In the genomic region with DNA sequence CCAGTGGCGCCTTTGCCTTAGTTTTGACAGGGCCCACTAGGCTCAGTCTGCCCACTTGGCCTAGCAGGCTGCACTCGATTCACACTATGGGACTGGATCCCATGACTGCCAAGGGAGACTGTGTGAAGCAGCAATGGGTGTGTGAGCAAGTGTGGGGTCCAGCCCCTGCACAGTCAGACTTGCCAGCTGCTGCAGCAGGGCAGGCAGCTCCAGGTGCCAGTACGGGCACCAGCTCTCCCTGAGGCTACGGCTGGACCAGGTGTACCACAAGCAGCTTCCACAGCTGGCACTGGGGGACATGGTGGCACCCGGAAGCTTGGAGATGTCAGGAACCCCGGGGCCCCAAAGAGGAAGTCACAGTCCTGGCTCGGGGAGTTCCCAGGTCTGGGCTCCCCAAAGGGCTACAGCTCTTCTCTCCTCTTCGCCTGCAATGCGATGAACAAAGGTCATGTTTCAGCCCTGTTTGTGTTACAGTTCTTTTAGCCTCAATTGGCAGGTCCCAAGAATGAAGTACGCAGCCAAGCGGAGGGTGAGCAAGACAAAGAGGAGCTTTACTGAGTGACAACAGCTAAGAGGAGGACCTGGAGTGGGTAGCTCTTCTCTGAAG, we compare ENCODE assay signal across 15 cellular contexts.
A peak's percentile ranks its signal among the peaks of the same experiment; 100 is the strongest.
DNase-seq lines count a peak whose midpoint lies in the region; ATAC-seq and TF ChIP-seq lines count a peak whose summit lies in the region.
"Had no signal": no experiment of that assay in that cellular context is flagged by ENCODE, and none has a peak within 500 bp of the region (broad histone marks: within the 10 kb centered on the region; RNA-seq: fewer than 3 reads in every experiment).

No MANE protein-coding gene starts in this region.

- peak overlapping the region in 4 of 7 donors; percentile 36 to 81 (median 59) for H3K27ac Mint-ChIP-seq in CD14-positive monocyte
- peak overlapping the region; percentile 25 to 60 for H3K27ac Mint-ChIP-seq in effector memory CD8-positive, alpha-beta T cell
- H3K27ac Mint-ChIP-seq: B cell; CD4-positive, alpha-beta memory T cell; GM23338 had no signal

- peaks cover 5% of the 10 kb centered on the region for H3K4me1 Mint-ChIP-seq in CD14-positive monocyte
- H3K4me1 Mint-ChIP-seq in effector memory CD8-positive, alpha-beta T cell (ENCODE audit: low read depth in 2 of 2): peaks cover 0 to 11% of the 10 kb centered on the region in 2 donors
- H3K4me1 Mint-ChIP-seq: B cell, GM23338 had no signal

- peaks cover 0 to 8% (median 2%) of the 10 kb centered on the region in 4 donors for H3K4me1 ChIP-seq in liver (ENCODE audit: control insufficient read depth in 4 of 4, insufficient read depth in 4 of 4, low read length in 3 of 4)
- no peaks in the 10 kb centered on the region for H3K4me1 ChIP-seq in upper lobe of right lung

- peaks cover 9 to 29% (median 15%) of the 10 kb centered on the region in 7 donors for H3K9me3 Mint-ChIP-seq in CD14-positive monocyte
- H3K9me3 Mint-ChIP-seq in effector memory CD8-positive, alpha-beta T cell: no peaks in the 10 kb centered on the region

- H3K4me3 Mint-ChIP-seq in CD14-positive monocyte: no peak overlapping the region
- H3K4me3 Mint-ChIP-seq in effector memory CD8-positive, alpha-beta T cell: no peak overlapping the region
- H3K4me3 Mint-ChIP-seq: B cell; CD4-positive, alpha-beta memory T cell; GM23338 had no signal

- no peaks in the 10 kb centered on the region for H3K27me3 Mint-ChIP-seq in CD14-positive monocyte (ENCODE audit: low read depth in 3 of 3)
- H3K27me3 Mint-ChIP-seq in effector memory CD8-positive, alpha-beta T cell: no peaks in the 10 kb centered on the region
- H3K27me3 Mint-ChIP-seq: B cell; CD4-positive, alpha-beta memory T cell had no signal

- no peak for ATAC-seq in effector memory CD8-positive, alpha-beta T cell (replicated peaks)
- peak; percentile 25 for ATAC-seq in upper lobe of right lung
- ATAC-seq: GM23338 had no signal

- H3K4me3 ChIP-seq in liver (ENCODE audit: low read depth in 1 of 3, low read length in 3 of 3): no peak overlapping the region
- H3K4me3 ChIP-seq in upper lobe of right lung: no peak overlapping the region
- H3K4me3 ChIP-seq: GM23338 had no signal

- 90% methylated on average over 11 of the region's 11 CpGs for WGBS in liver

- TF ChIP-seq CTCF in CD14-positive monocyte (IDR thresholded peaks at IDR 0.05) (no peak), liver (IDR thresholded peaks at IDR 0.05; ENCODE audit: low read depth, low read length, missing input control) (no peak), upper lobe of right lung (IDR thresholded peaks at IDR 0.05) (no peak)

- H3K27ac ChIP-seq in liver (ENCODE audit: low read depth in 1 of 2, low read length in 2 of 2) (no peak overlapping the region), upper lobe of right lung (no peak overlapping the region)
- H3K27ac ChIP-seq: C4-2B had no signal

- no peak for DNase-seq in CD14-positive monocyte (ENCODE audit: low spot score)
- DNase-seq in effector memory CD8-positive, alpha-beta T cell: no peak
- no peak for DNase-seq in upper lobe of right lung
- no peak for DNase-seq in SIG-M5 (lab: John Stamatoyannopoulos, UW)
- DNase-seq in NCI-H345 (lab: John Stamatoyannopoulos, UW): no peak
- DNase-seq in activated naive CD4-positive, alpha-beta T cell treated with Interleukin-2 at 50 U/mL for 16 hours: no peak
- DNase-seq: CD4-positive, alpha-beta memory T cell; DMS153; DMS79; GDM1; HCEC 1CT had no signal

- no peak for TF ChIP-seq RAD21 in liver (IDR thresholded peaks at IDR 0.05)

- no peaks in the 10 kb centered on the region for H3K27me3 ChIP-seq in liver (ENCODE audit: control insufficient read depth in 4 of 4, insufficient read depth in 4 of 4, low read length in 3 of 4)
- H3K27me3 ChIP-seq in upper lobe of right lung: no peaks in the 10 kb centered on the region

- no peak overlapping the region for H3K9ac ChIP-seq in liver (ENCODE audit: low read depth in 1 of 2, low read length in 2 of 2)

- peaks cover 20 to 49% of the 10 kb centered on the region in 2 donors for H3K36me3 Mint-ChIP-seq in CD14-positive monocyte
- H3K36me3 Mint-ChIP-seq in effector memory CD8-positive, alpha-beta T cell (ENCODE audit: insufficient read depth): peaks cover 3% of the 10 kb centered on the region

- intact Hi-C loops in CD14-positive monocyte (cut with micrococcal nuclease) (no loop called here), upper lobe of right lung (cut with DNase I) (no loop called here)

- H3K9me3 ChIP-seq in liver (ENCODE audit: control insufficient read depth in 4 of 4, low read length in 3 of 4): peaks cover 0 to 4% (median 1%) of the 10 kb centered on the region in 4 donors
- H3K9me3 ChIP-seq in upper lobe of right lung: no peaks in the 10 kb centered on the region

- H3K36me3 ChIP-seq in liver (ENCODE audit: control insufficient read depth in 4 of 4, insufficient read depth in 3 of 4, low read depth in 1 of 4, low read length in 3 of 4) (peaks cover 0 to 4% (median 0%) of the 10 kb centered on the region in 4 donors), upper lobe of right lung (no peaks in the 10 kb centered on the region)

TF ChIP-seq in liver, 16 proteins besides CTCF, POLR2A, EP300 and RAD21:
- TF ChIP-seq JUND (IDR thresholded peaks at IDR 0.05): no peak
- TF ChIP-seq HNF4A (conservative IDR thresholded peaks at IDR 0.05): peak; percentile 5 to 28
TF ChIP-seq in liver: peak in this region for 1.
